Comparison of ENCODE assay signal across 2 cellular contexts in genomic region chr15:71471347-71471746, GRCh38.
TF ChIP-seq lines count a peak whose summit lies in the region.

No MANE protein-coding gene starts in this region.

TF ChIP-seq in HEK293T, 16 proteins besides CTCF, POLR2A, EP300 and RAD21 (continued from another document):
- TF ChIP-seq FOXA1 (IDR thresholded peaks at IDR 0.05), result no peak
- TF ChIP-seq PKNOX1 (IDR thresholded peaks at IDR 0.05), result no peak
- no peak for TF ChIP-seq TARDBP (IDR thresholded peaks at IDR 0.05)
- TF ChIP-seq ZNF384 (IDR thresholded peaks at IDR 0.05), result no peak
- TF ChIP-seq BHLHE40 (IDR thresholded peaks at IDR 0.05; ENCODE audit: borderline replicate concordance), result no peak

TF ChIP-seq in HepG2, 621 proteins besides CTCF, POLR2A, EP300 and RAD21 (continued from another document):
- TF ChIP-seq HOMEZ (CRISPR knock-in tag; IDR thresholded peaks at IDR 0.05; ENCODE audit: low read depth) (no peak), RERE (CRISPR knock-in tag; IDR thresholded peaks at IDR 0.05; ENCODE audit: low read depth) (no peak), TAF15 (IDR thresholded peaks at IDR 0.05; ENCODE audit: low read depth, low read length, poor library complexity, severe bottlenecking) (no peak), ZNF33A (CRISPR knock-in tag; IDR thresholded peaks at IDR 0.05; ENCODE audit: borderline replicate concordance) (no peak), MTA1 (CRISPR knock-in tag; IDR thresholded peaks at IDR 0.05; ENCODE audit: borderline replicate concordance) (no peak), HMG20B (CRISPR knock-in tag; conservative IDR thresholded peaks at IDR 0.05) (no peak), MED1 (CRISPR knock-in tag; IDR thresholded peaks at IDR 0.05) (no peak), ISL2 (CRISPR knock-in tag; IDR thresholded peaks at IDR 0.05) (no peak), RNF2 (conservative IDR thresholded peaks at IDR 0.05; ENCODE audit: low read depth) (no peak), JDP2 (CRISPR knock-in tag; IDR thresholded peaks at IDR 0.05; ENCODE audit: borderline replicate concordance) (no peak), ZBTB14 (CRISPR knock-in tag; IDR thresholded peaks at IDR 0.05) (no peak), ZNF800 (CRISPR knock-in tag; IDR thresholded peaks at IDR 0.05) (no peak), SRY (CRISPR knock-in tag; IDR thresholded peaks at IDR 0.05) (no peak), GATAD1 (CRISPR knock-in tag; IDR thresholded peaks at IDR 0.05) (no peak), HCFC1 (IDR thresholded peaks at IDR 0.05; ENCODE audit: low read depth, low read length) (no peak), SNAI1 (CRISPR knock-in tag; IDR thresholded peaks at IDR 0.05; ENCODE audit: borderline replicate concordance) (no peak), SCMH1 (CRISPR knock-in tag; IDR thresholded peaks at IDR 0.05; ENCODE audit: borderline replicate concordance) (no peak), MLLT10 (CRISPR knock-in tag; IDR thresholded peaks at IDR 0.05) (no peak)
